Comparison of ENCODE assay signal across 23 cellular contexts in the genomic region with DNA sequence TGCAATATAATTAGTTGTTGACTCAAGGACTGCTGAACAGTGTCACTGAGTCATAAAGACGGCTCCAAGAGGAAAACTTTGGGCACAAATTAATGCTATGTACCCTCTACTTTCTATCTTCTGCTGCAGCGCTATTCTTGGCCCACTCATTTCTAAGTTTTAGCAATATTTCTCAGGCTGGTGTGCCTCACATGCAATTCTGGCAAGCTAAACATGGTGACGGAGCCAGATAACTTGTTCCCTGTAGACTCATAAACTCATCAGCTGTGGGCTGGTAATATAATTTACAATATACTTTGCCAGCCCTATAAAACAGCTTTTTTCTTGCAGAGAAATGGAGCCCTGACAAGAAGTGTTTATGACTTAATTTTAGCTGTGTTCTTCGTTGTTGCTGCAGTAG.
DNase-seq lines count a peak whose midpoint lies in the region; ATAC-seq, FAIRE-seq and TF ChIP-seq lines count a peak whose summit lies in the region.
"Had no signal": no experiment of that assay in that cellular context is flagged by ENCODE, and none has a peak within 500 bp of the region (broad histone marks: within the 10 kb centered on the region; RNA-seq: fewer than 3 reads in every experiment).

No MANE protein-coding gene starts in this region.

- H3K9me3 ChIP-seq in prostate gland: no peaks in the 10 kb centered on the region
- H3K9me3 ChIP-seq: Caco-2, Peyer's patch, SJCRH30 had no signal

- no peaks in the 10 kb centered on the region for H3K36me3 ChIP-seq in bronchial epithelial cell (ENCODE audit: control insufficient read depth, insufficient read depth, low read length)
- H3K36me3 ChIP-seq in prostate gland: no peaks in the 10 kb centered on the region
- H3K36me3 ChIP-seq: Peyer's patch, SJCRH30 had no signal

- intact Hi-C loops in prostate gland (cut with DNase I): no loop called here
- intact Hi-C loops in left ventricle myocardium superior (cut with micrococcal nuclease): no loop called here

- H3K4me3 ChIP-seq in bronchial epithelial cell (ENCODE audit: low read depth, low read length) (no peak overlapping the region), fibroblast of mammary gland (ENCODE audit: control insufficient read depth, low read depth, low read length) (no peak overlapping the region), prostate gland (no peak overlapping the region)
- H3K4me3 ChIP-seq: GM12878, Peyer's patch, SJCRH30 had no signal

- no peaks in the 10 kb centered on the region for H3K4me1 ChIP-seq in prostate gland (replicated peaks)
- H3K4me1 ChIP-seq: Caco-2, Peyer's patch, SJCRH30 had no signal

- 10% methylated on average over 4 of the region's 4 CpGs for WGBS in prostate gland

- CTCF ChIA-PET in RWPE1 (lab: Yijun Ruan, JAX): no interaction called here

- no peak overlapping the region for H3K27ac ChIP-seq in prostate gland
- no peak overlapping the region for H3K27ac ChIP-seq in RWPE1
- H3K27ac ChIP-seq: Peyer's patch, SJCRH30 had no signal

- FAIRE-seq in bronchial epithelial cell (lab: Jason Lieb, UNC): no peak
- FAIRE-seq: GM12878, HepG2 had no signal

- DNase-seq in bronchial epithelial cell (ENCODE audit: low read depth) (peak; percentile 28), fibroblast of mammary gland (ENCODE audit: low read depth) (peak; percentile 58), prostate gland (ENCODE audit: low spot score) (peak; percentile 21), HT-29 (ENCODE audit: low spot score) (no peak), DMS114 treated with DMSO at 0.1 percent for 48 hours (lab: John Stamatoyannopoulos, UW; ENCODE audit: unreplicated experiment) (no peak), RWPE1 (ENCODE audit: low spot score) (no peak), left ventricle myocardium superior (no peak)
- DNase-seq: Caco-2; CD4-positive, alpha-beta memory T cell; DMS 273 treated with DMSO at 0.1 percent for 48 hours; DND-41; H9; KG1; MV-4-11; NCI-H1105 treated with DMSO at 0.1 percent for 48 hours; NCI-H2029 treated with DMSO at 0.1 percent for 48 hours; NCI-H2171; NCI-H345; NCI-H524 treated with DMSO at 0.1 percent for 48 hours; Peyer's patch; SJCRH30 had no signal

- POLR2A ChIA-PET in RWPE1 (lab: Yijun Ruan, JAX; ENCODE audit: low non-redundant PET): no interaction called here

- no peak for ATAC-seq in left ventricle myocardium superior
- ATAC-seq: GM12878, HepG2 had no signal

- TF ChIP-seq CTCF in bronchial epithelial cell (IDR thresholded peaks at IDR 0.05; ENCODE audit: insufficient read depth, low read length, severe bottlenecking): no peak
- TF ChIP-seq CTCF in fibroblast of mammary gland (conservative IDR thresholded peaks at IDR 0.05; ENCODE audit: control insufficient read depth, insufficient read depth, low read depth, low read length): no peak
- no peak for TF ChIP-seq CTCF in prostate gland (IDR thresholded peaks at IDR 0.05)
- no peak for TF ChIP-seq CTCF in RWPE1 (conservative IDR thresholded peaks at IDR 0.05; ENCODE audit: low read depth)

- H3K27me3 ChIP-seq in bronchial epithelial cell (ENCODE audit: control insufficient read depth, insufficient read depth, low read length) (no peaks in the 10 kb centered on the region), prostate gland (replicated peaks; ENCODE audit: insufficient read depth) (no peaks in the 10 kb centered on the region)
- H3K27me3 ChIP-seq: Peyer's patch, SJCRH30 had no signal

- TF ChIP-seq POLR2A in prostate gland (IDR thresholded peaks at IDR 0.05): no peak

Comparison
In these comparisons a context has a peak if more than half of its experiments do, and no peak if none do; other contexts are left out.
1. DNase-seq: peak in bronchial epithelial cell (single experiment), fibroblast of mammary gland (single experiment) and prostate gland (single experiment); none in HT-29 (single experiment), DMS114 treated with DMSO at 0.1 percent for 48 hours (single experiment), RWPE1 (single experiment) and left ventricle myocardium superior (single experiment).